ENCODE assay signal across 19 cellular contexts in the genomic region with DNA sequence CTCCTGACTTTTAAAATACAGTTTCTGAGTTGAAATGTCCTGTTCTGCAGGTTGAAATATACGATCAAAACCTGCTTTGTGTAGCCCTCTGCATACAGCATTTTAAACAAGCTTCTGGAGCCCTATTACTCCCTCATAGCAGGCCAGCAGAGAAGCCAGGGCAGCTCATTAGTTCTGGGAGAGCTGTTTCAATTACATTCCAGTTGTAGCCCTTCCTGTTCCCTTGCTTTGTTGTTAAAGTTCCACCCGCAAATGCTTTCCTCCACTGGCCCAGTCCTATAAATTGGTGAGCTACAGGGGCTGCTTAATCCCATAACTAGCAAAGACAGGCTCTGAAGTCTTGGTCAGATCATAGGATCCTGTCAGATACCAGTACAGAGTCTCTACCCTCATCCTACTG.
DNase-seq lines count a peak whose midpoint lies in the region; ATAC-seq and TF ChIP-seq lines count a peak whose summit lies in the region.
"Had no signal": no experiment of that assay in that cellular context is flagged by ENCODE, and none has a peak within 500 bp of the region (broad histone marks: within the 10 kb centered on the region; RNA-seq: fewer than 3 reads in every experiment).

No MANE protein-coding gene starts in this region.

- H2BK5ac ChIP-seq in mesenchymal stem cell (ENCODE audit: low read depth, low read length, poor library complexity, severe bottlenecking) = no peak overlapping the region

- H3K23ac ChIP-seq in mesenchymal stem cell (ENCODE audit: low read length in 2 of 2) = no peak overlapping the region

- H3K9me3 Mint-ChIP-seq in neural progenitor cell = no peaks in the 10 kb centered on the region
- H3K9me3 Mint-ChIP-seq: CD14-positive monocyte; CD4-positive, alpha-beta T cell; CD8-positive, alpha-beta memory T cell had no signal

- no peak overlapping the region for H3K4ac ChIP-seq in mesenchymal stem cell (ENCODE audit: low read depth in 1 of 2, low read length in 2 of 2)

- H3K27me3 ChIP-seq in dorsolateral prefrontal cortex (no peaks in the 10 kb centered on the region), neural progenitor cell (no peaks in the 10 kb centered on the region), mesenchymal stem cell (ENCODE audit: control insufficient read depth in 1 of 2, insufficient read depth in 1 of 2, low read length in 2 of 2) (no peaks in the 10 kb centered on the region)
- H3K27me3 ChIP-seq: BLaER1 treated with 17β-estradiol and CSF1 and Interleukin-3, amounts not matched to agents 10 nM and 100 nM had no signal

- intact Hi-C loops in dorsolateral prefrontal cortex (cut with DNase I) = no loop called here

- no peak overlapping the region for H2BK12ac ChIP-seq in mesenchymal stem cell (ENCODE audit: low read length in 2 of 2)

- H3K4me3 ChIP-seq in dorsolateral prefrontal cortex = no peak overlapping the region
- no peak overlapping the region for H3K4me3 ChIP-seq in neural progenitor cell
- no peak overlapping the region for H3K4me3 ChIP-seq in mesenchymal stem cell (ENCODE audit: insufficient read depth in 1 of 2, low read depth in 1 of 2, low read length in 2 of 2)
- H3K4me3 ChIP-seq: BLaER1 treated with 17β-estradiol and CSF1 and Interleukin-3, amounts not matched to agents 10 nM and 100 nM; GM12878; GM23248 had no signal

- H2AFZ ChIP-seq in neural progenitor cell (replicated peaks) (no peak overlapping the region), mesenchymal stem cell (ENCODE audit: low read depth, low read length) (no peak overlapping the region)
- H2AFZ ChIP-seq: GM23248 had no signal

- H3K4me1 ChIP-seq in neural progenitor cell = peaks cover 25% of the 10 kb centered on the region
- H3K4me1 ChIP-seq in mesenchymal stem cell (ENCODE audit: control insufficient read depth, insufficient read depth, low read depth, low read length) = peaks cover 5% of the 10 kb centered on the region

- no peak overlapping the region for H3K4me3 Mint-ChIP-seq in neural progenitor cell
- H3K4me3 Mint-ChIP-seq: B cell; CD14-positive monocyte; CD4-positive, alpha-beta T cell had no signal

- no peak overlapping the region for H3K18ac ChIP-seq in mesenchymal stem cell (ENCODE audit: low read depth in 1 of 2, low read length in 2 of 2)

- no peak overlapping the region for H2BK15ac ChIP-seq in mesenchymal stem cell (ENCODE audit: low read depth, poor library complexity, severe bottlenecking)

- WGBS in mesenchymal stem cell = 62% methylated on average over 2 of the region's 2 CpGs

- peaks cover 2% of the 10 kb centered on the region for H3K27me3 Mint-ChIP-seq in neural progenitor cell (ENCODE audit: insufficient read depth, low read depth)
- H3K27me3 Mint-ChIP-seq: B cell; CD4-positive, alpha-beta T cell; CD8-positive, alpha-beta memory T cell had no signal

- H3K36me3 Mint-ChIP-seq in neural progenitor cell = no peaks in the 10 kb centered on the region

- H2BK120ac ChIP-seq in mesenchymal stem cell (ENCODE audit: low read depth, low read length) = no peak overlapping the region

- DNase-seq in ELF-1 (ENCODE audit: low read depth, low spot score) = peak; percentile 5
- peak; percentile 39 for DNase-seq in astrocyte of the hippocampus (ENCODE audit: low read depth, low spot score)
- DNase-seq in dorsolateral prefrontal cortex = no peak
- peak; percentile 53 for DNase-seq in neural progenitor cell (ENCODE audit: low spot score)
- no peak for DNase-seq in mesenchymal stem cell
- no peak for DNase-seq in AG08396 (ENCODE audit: low spot score)
- DNase-seq in DMS79 treated with DMSO at 0.1 percent for 48 hours (lab: John Stamatoyannopoulos, UW) = no peak
- DNase-seq: CD4-positive, alpha-beta T cell; CD8-positive, alpha-beta memory T cell; DMS 273 treated with DMSO at 0.1 percent for 48 hours; DMS79; GM23248; H7; HCEC 1CT had no signal

- H3K36me3 ChIP-seq in neural progenitor cell (no peaks in the 10 kb centered on the region), mesenchymal stem cell (ENCODE audit: control insufficient read depth in 1 of 2, insufficient read depth in 2 of 2, low read depth in 1 of 2, low read length in 2 of 2) (no peaks in the 10 kb centered on the region)

- H4K91ac ChIP-seq in mesenchymal stem cell (ENCODE audit: low read length) = no peak overlapping the region

- no peak overlapping the region for H3K14ac ChIP-seq in mesenchymal stem cell (ENCODE audit: low read length in 2 of 2)

- H3K27ac Mint-ChIP-seq in neural progenitor cell = peak overlapping the region; percentile 34
- H3K27ac Mint-ChIP-seq: B cell; CD4-positive, alpha-beta T cell had no signal

- TF ChIP-seq CTCF in dorsolateral prefrontal cortex (IDR thresholded peaks at IDR 0.05 in 54 of 56, conservative IDR thresholded peaks at IDR 0.05 in 2 of 56; ENCODE audit: low read depth in 1 of 56, partially characterized antibody in 56 of 56) = no peak
- no peak for TF ChIP-seq CTCF in neural progenitor cell (IDR thresholded peaks at IDR 0.05)

- no peaks in the 10 kb centered on the region for H3K79me2 ChIP-seq in neural progenitor cell (ENCODE audit: low read depth)

- no peak overlapping the region for H3K9ac ChIP-seq in neural progenitor cell
- no peak overlapping the region for H3K9ac ChIP-seq in mesenchymal stem cell (ENCODE audit: low read length)
- H3K9ac ChIP-seq: BLaER1 treated with 17β-estradiol and CSF1 and Interleukin-3, amounts not matched to agents 10 nM and 100 nM; GM23248 had no signal

- H3F3A ChIP-seq in neural progenitor cell (ENCODE audit: low read depth) = peaks cover 4% of the 10 kb centered on the region

- peak overlapping the region in 35 of 59 donors; percentile 3 to 85 (median 68) for H3K27ac ChIP-seq in dorsolateral prefrontal cortex
- H3K27ac ChIP-seq in neural progenitor cell = no peak overlapping the region
- H3K27ac ChIP-seq in mesenchymal stem cell (ENCODE audit: low read length, poor library complexity, severe bottlenecking) = no peak overlapping the region
- H3K27ac ChIP-seq: GM23248 had no signal

- H3K4me1 Mint-ChIP-seq in neural progenitor cell = peaks cover 43% of the 10 kb centered on the region

- H4K20me1 ChIP-seq in neural progenitor cell (ENCODE audit: low read depth) = no peaks in the 10 kb centered on the region

- no peak overlapping the region for H4K8ac ChIP-seq in mesenchymal stem cell (ENCODE audit: low read length)

- H2AK5ac ChIP-seq in mesenchymal stem cell (ENCODE audit: low read length, severe bottlenecking) = no peak overlapping the region

- ATAC-seq in GM21423 (IDR thresholded peaks at IDR 0.05; ENCODE audit: unreplicated experiment) = no peak
- ATAC-seq: GM12878 had no signal

- peak overlapping the region; percentile 58 for H3K4me2 ChIP-seq in neural progenitor cell
- H3K4me2 ChIP-seq in mesenchymal stem cell (ENCODE audit: low read length, poor library complexity, severe bottlenecking) = no peak overlapping the region

- peaks cover 3% of the 10 kb centered on the region for H3K79me1 ChIP-seq in mesenchymal stem cell (replicated peaks; ENCODE audit: low read length, poor library complexity, severe bottlenecking)

- H3K9me3 ChIP-seq in neural progenitor cell (ENCODE audit: low read depth) (no peaks in the 10 kb centered on the region), mesenchymal stem cell (ENCODE audit: control insufficient read depth, low read length) (no peaks in the 10 kb centered on the region)

Comparison
In these comparisons a context has a peak if more than half of its experiments do, and no peak if none do; other contexts are left out.
1. DNase-seq: peak in ELF-1 (single experiment), astrocyte of the hippocampus (single experiment) and neural progenitor cell (single experiment); none in dorsolateral prefrontal cortex (0 of 10), mesenchymal stem cell (single experiment), AG08396 (single experiment) and DMS79 treated with DMSO at 0.1 percent for 48 hours (single experiment).
2. H3K27ac ChIP-seq: peak in dorsolateral prefrontal cortex (35 of 59); none in neural progenitor cell (single experiment) and mesenchymal stem cell (single experiment).